ENCODE assay signal across 27 cellular contexts in genomic region chr21:35344582-35344981, GRCh38.
"Had no signal": no experiment of that assay in that cellular context is flagged by ENCODE, and none has a peak within 500 bp of the region (broad histone marks: within the 10 kb centered on the region; RNA-seq: fewer than 3 reads in every experiment).

No MANE protein-coding gene starts in this region.

- H3K27ac ChIP-seq: adrenal gland, body of pancreas, gastroesophageal sphincter, right atrium auricular region, SK-N-MC, thoracic aorta had no signal

- H3K4me3 Mint-ChIP-seq: activated CD4-positive, alpha-beta T cell treated with anti-CD3 and anti-CD28 coated beads, Interleukin-2, amount 10 ng/mL, durations not matched to agents 7 days and 5 days; activated CD8-positive, alpha-beta memory T cell treated with anti-CD3 and anti-CD28 coated beads, Interleukin-2, amount 10 ng/mL, durations not matched to agents 7 days and 5 days; activated CD8-positive, alpha-beta T cell treated with anti-CD3 and anti-CD28 coated beads, Interleukin-2, amount 10 ng/mL, durations not matched to agents 7 days and 5 days; activated naive CD8-positive, alpha-beta T cell treated with anti-CD3 and anti-CD28 coated beads for 36 hours; mesothelial cell of epicardium had no signal

- H3K4me3 ChIP-seq: adrenal gland, body of pancreas, gastroesophageal sphincter, right atrium auricular region, SK-N-MC, thoracic aorta had no signal

- H3K4me1 ChIP-seq: adrenal gland, body of pancreas, gastroesophageal sphincter, right atrium auricular region had no signal

- H3K9me3 ChIP-seq: adrenal gland, body of pancreas, right atrium auricular region, thoracic aorta had no signal

- H3K36me3 Mint-ChIP-seq: activated naive CD8-positive, alpha-beta T cell treated with anti-CD3 and anti-CD28 coated beads for 36 hours; mesothelial cell of epicardium; naive B cell had no signal

- H3K9me3 Mint-ChIP-seq: activated naive CD8-positive, alpha-beta T cell treated with anti-CD3 and anti-CD28 coated beads for 36 hours; naive B cell had no signal

- H3K27me3 ChIP-seq: adrenal gland, body of pancreas, right atrium auricular region had no signal

- ATAC-seq: activated CD8-positive, alpha-beta memory T cell treated with anti-CD3 and anti-CD28 coated beads, Interleukin-2, amount 10 ng/mL, durations not matched to agents 7 days and 5 days; activated CD8-positive, alpha-beta T cell treated with anti-CD3 and anti-CD28 coated beads, Interleukin-2, amount 10 ng/mL, durations not matched to agents 7 days and 5 days; body of pancreas; gastroesophageal sphincter; left colon had no signal

- H3K27me3 Mint-ChIP-seq: activated CD4-positive, alpha-beta T cell treated with anti-CD3 and anti-CD28 coated beads, Interleukin-2, amount 10 ng/mL, durations not matched to agents 7 days and 5 days had no signal

- H3K27ac Mint-ChIP-seq: activated CD4-positive, alpha-beta T cell treated with anti-CD3 and anti-CD28 coated beads, Interleukin-2, amount 10 ng/mL, durations not matched to agents 7 days and 5 days; activated CD8-positive, alpha-beta memory T cell treated with anti-CD3 and anti-CD28 coated beads, Interleukin-2, amount 10 ng/mL, durations not matched to agents 7 days and 5 days; activated CD8-positive, alpha-beta T cell treated with anti-CD3 and anti-CD28 coated beads, Interleukin-2, amount 10 ng/mL, durations not matched to agents 7 days and 5 days; activated naive CD8-positive, alpha-beta T cell treated with anti-CD3 and anti-CD28 coated beads for 36 hours; mesothelial cell of epicardium had no signal

- DNase-seq: activated CD4-positive, alpha-beta T cell treated with anti-CD3 and anti-CD28 coated beads, Interleukin-2, amount 10 ng/mL, durations not matched to agents 7 days and 5 days; activated CD4-positive, CD25-positive, alpha-beta regulatory T cell; activated CD8-positive, alpha-beta memory T cell treated with anti-CD3 and anti-CD28 coated beads, Interleukin-2, amount 10 ng/mL, durations not matched to agents 7 days and 5 days; activated CD8-positive, alpha-beta T cell treated with anti-CD3 and anti-CD28 coated beads, Interleukin-2, amount 10 ng/mL, durations not matched to agents 7 days and 5 days; activated gamma-delta T cell treated with Interleukin-2 at 50 U/mL for 16 hours; activated naive CD8-positive, alpha-beta T cell treated with anti-CD3 and anti-CD28 coated beads for 36 hours; adrenal gland; aorta; body of pancreas; effector CD8-positive, alpha-beta T cell; head of caudate nucleus; hippocampal formation; kidney; left colon; mammary epithelial cell; naive B cell; stimulated activated CD4-positive, alpha-beta T cell treated with anti-CD3 and anti-CD28 coated beads, Interleukin-15, amount 100 ng/mL, for 24 hours; stimulated activated CD4-positive, alpha-beta T cell treated with anti-CD3 and anti-CD28 coated beads, Interleukin-2, amount 100 ng/mL, for 24 hours; stimulated activated naive CD4-positive, alpha-beta T cell treated with Interleukin-2 at 50 U/mL for 16 hours; trophoblast cell had no signal

- FAIRE-seq: colon, kidney, urothelium cell line had no signal

- H3K36me3 ChIP-seq: adrenal gland, gastroesophageal sphincter, right atrium auricular region, thoracic aorta had no signal
